16 cellular contexts compared by ENCODE assay signal in the genomic region with DNA sequence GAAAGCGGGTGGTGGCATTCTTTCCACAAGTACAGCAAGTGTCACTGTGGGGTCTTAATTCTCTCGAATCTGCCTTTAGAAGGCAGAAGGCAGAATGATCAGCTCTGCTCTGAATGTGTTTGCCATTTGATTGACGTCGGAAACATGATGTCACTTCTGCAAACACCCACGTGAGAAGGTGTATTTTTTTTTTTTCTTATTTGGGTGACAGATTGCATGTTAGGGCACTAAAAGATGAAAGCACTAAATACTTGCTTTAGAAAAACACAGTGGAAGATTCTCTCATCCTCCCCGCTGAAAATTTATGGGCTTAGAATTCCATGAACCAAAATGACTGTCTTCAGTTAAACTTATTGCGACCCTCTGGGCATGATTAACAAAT.
"Had no signal": no experiment of that assay in that cellular context is flagged by ENCODE, and none has a peak within 500 bp of the region (broad histone marks: within the 10 kb centered on the region; RNA-seq: fewer than 3 reads in every experiment).

No MANE protein-coding gene starts in this region.

- H3K4me1 ChIP-seq: prostate gland, testis had no signal

- H3K4me3 Mint-ChIP-seq: activated T-cell treated with anti-CD3 and anti-CD28 coated beads, Interleukin-2, amount 50 U/mL, for 72 hours; stimulated activated naive CD8-positive, alpha-beta T cell treated with anti-CD3 and anti-CD28 coated beads, Interleukin-15, amount 100 ng/mL, for 72 hours; T-helper 17 cell had no signal

- DNase-seq: activated CD4-positive, alpha-beta T cell treated with anti-CD3 and anti-CD28 coated beads, Interleukin-2, amount 50 U/mL, for 4 hours; activated effector memory CD4-positive, alpha-beta T cell treated with anti-CD3 and anti-CD28 coated beads, Interleukin-2, amount 50 U/mL, for 16 hours; activated naive CD4-positive, alpha-beta T cell treated with anti-CD3 and anti-CD28 coated beads, Interleukin-2, amount 50 U/mL, for 16 hours; activated T-cell treated with anti-CD3 and anti-CD28 coated beads, Interleukin-2, amount 50 U/mL, for 72 hours; effector CD4-positive, alpha-beta T cell; midbrain; occipital lobe; right cardiac atrium; stimulated activated naive CD8-positive, alpha-beta T cell treated with anti-CD3 and anti-CD28 coated beads, Interleukin-15, amount 100 ng/mL, for 72 hours; T-helper 17 cell; testis; upper lobe of right lung had no signal

- FAIRE-seq: endothelial cell of umbilical vein had no signal

- H3K27me3 ChIP-seq: ascending aorta, testis, upper lobe of right lung had no signal

- H3K27ac Mint-ChIP-seq: activated T-cell treated with anti-CD3 and anti-CD28 coated beads, Interleukin-2, amount 50 U/mL, for 72 hours; stimulated activated naive CD8-positive, alpha-beta T cell treated with anti-CD3 and anti-CD28 coated beads, Interleukin-15, amount 100 ng/mL, for 72 hours; T-helper 17 cell had no signal

- H3K27me3 Mint-ChIP-seq: T-helper 17 cell had no signal

- H3K36me3 ChIP-seq: ascending aorta, lower lobe of right lung, prostate gland, upper lobe of right lung had no signal

- H3K9me3 Mint-ChIP-seq: activated T-cell treated with anti-CD3 and anti-CD28 coated beads, Interleukin-2, amount 50 U/mL, for 72 hours; stimulated activated naive CD8-positive, alpha-beta T cell treated with anti-CD3 and anti-CD28 coated beads, Interleukin-15, amount 100 ng/mL, for 72 hours had no signal

- H3K27ac ChIP-seq: ascending aorta, lower lobe of right lung, prostate gland, testis, upper lobe of right lung had no signal

- H3K9me3 ChIP-seq: ascending aorta, lower lobe of right lung, prostate gland, testis, upper lobe of right lung had no signal

- H3K4me3 ChIP-seq: ascending aorta, lower lobe of right lung, prostate gland, testis, upper lobe of right lung had no signal
